ENCODE assay signal across 29 cellular contexts in genomic region chr1:57966340-57966739, GRCh38.
"Had no signal": no experiment of that assay in that cellular context is flagged by ENCODE, and none has a peak within 500 bp of the region (broad histone marks: within the 10 kb centered on the region; RNA-seq: fewer than 3 reads in every experiment).

No MANE protein-coding gene starts in this region.

- H3K4me3 ChIP-seq: breast epithelium, MG63, SK-N-MC had no signal

- H3K9me3 ChIP-seq: breast epithelium, MG63 had no signal

- DNase-seq: activated B cell treated with CpG ODN at 0.5 μM for 24 hours; activated CD4-positive, alpha-beta T cell treated with anti-CD3 and anti-CD28 coated beads for 1 hour; activated CD4-positive, alpha-beta T cell treated with anti-CD3 and anti-CD28 coated beads, Interleukin-2, amount 10 ng/mL, durations not matched to agents 24 days and 14 days; activated CD4-positive, alpha-beta T cell treated with anti-CD3 and anti-CD28 coated beads, Interleukin-2, amount 50 U/mL, for 48 hours; activated CD8-positive, alpha-beta memory T cell treated with anti-CD3 and anti-CD28 coated beads, Interleukin-2, amount 10 ng/mL, durations not matched to agents 7 days and 5 days; activated effector memory CD4-positive, alpha-beta T cell treated with Interleukin-2 at 50 U/mL for 16 hours; activated naive CD4-positive, alpha-beta T cell; activated T-cell treated with anti-CD3 and anti-CD28 coated beads, Interleukin-2, amount 50 U/mL, for 24 hours; aorta; caudate nucleus; KG1; MG63; NCI-H1105; NCI-H1436; NCI-H187 treated with DMSO at 0.1 percent for 48 hours; NCI-H2081 treated with DMSO at 0.1 percent for 48 hours; NCI-H345; NCI-H510A; NCI-H526 treated with DMSO at 0.1 percent for 48 hours; NCI-H82; T-cell; T-helper 2 cell; T1000 had no signal

- H3K27me3 ChIP-seq: breast epithelium had no signal

- H3K36me3 Mint-ChIP-seq: activated CD8-positive, alpha-beta memory T cell treated with anti-CD3 and anti-CD28 coated beads, Interleukin-2, amount 10 ng/mL, durations not matched to agents 7 days and 5 days; activated naive CD4-positive, alpha-beta T cell treated with anti-CD3 and anti-CD28 coated beads, Interleukin-2, amount 50 U/mL, for 24 hours; T-cell had no signal

- H3K4me1 ChIP-seq: breast epithelium had no signal

- H3K4me1 Mint-ChIP-seq: activated B cell treated with CpG ODN at 0.5 μM for 24 hours; activated CD4-positive, alpha-beta T cell treated with anti-CD3 and anti-CD28 coated beads, Interleukin-2, amount 10 ng/mL, durations not matched to agents 24 days and 14 days; activated CD8-positive, alpha-beta memory T cell treated with anti-CD3 and anti-CD28 coated beads, Interleukin-2, amount 10 ng/mL, durations not matched to agents 7 days and 5 days; activated naive CD4-positive, alpha-beta T cell treated with anti-CD3 and anti-CD28 coated beads, Interleukin-2, amount 50 U/mL, for 24 hours; T-cell had no signal

- H3K9me3 Mint-ChIP-seq: activated B cell treated with CpG ODN at 0.5 μM for 24 hours; activated CD4-positive, alpha-beta T cell treated with anti-CD3 and anti-CD28 coated beads, Interleukin-2, amount 10 ng/mL, durations not matched to agents 24 days and 14 days; activated naive CD4-positive, alpha-beta T cell treated with anti-CD3 and anti-CD28 coated beads, Interleukin-2, amount 50 U/mL, for 24 hours; activated T-cell treated with anti-CD3 and anti-CD28 coated beads, Interleukin-2, amount 50 U/mL, for 24 hours; activated T-helper 1 cell treated with anti-CD3 and anti-CD28 coated beads, Interleukin-12 subunit alpha, Interleukin-12 subunit beta, Interleukin-2, Interleukin-4 antibody, amounts not matched to agents 30 ng/mL and 10 ng/mL and 1 ng/mL, durations not matched to agents 14 hours and 24 hours and 36 hours had no signal

- H3K27ac Mint-ChIP-seq: activated B cell treated with CpG ODN at 0.5 μM for 24 hours; activated CD4-positive, alpha-beta T cell treated with anti-CD3 and anti-CD28 coated beads, Interleukin-2, amount 10 ng/mL, durations not matched to agents 24 days and 14 days; activated CD8-positive, alpha-beta memory T cell treated with anti-CD3 and anti-CD28 coated beads, Interleukin-2, amount 10 ng/mL, durations not matched to agents 7 days and 5 days; activated naive CD4-positive, alpha-beta T cell treated with anti-CD3 and anti-CD28 coated beads, Interleukin-2, amount 50 U/mL, for 24 hours; activated T-cell treated with anti-CD3 and anti-CD28 coated beads, Interleukin-2, amount 50 U/mL, for 24 hours; activated T-helper 1 cell treated with anti-CD3 and anti-CD28 coated beads, Interleukin-12 subunit alpha, Interleukin-12 subunit beta, Interleukin-2, Interleukin-4 antibody, amounts not matched to agents 30 ng/mL and 10 ng/mL and 1 ng/mL, durations not matched to agents 14 hours and 24 hours and 36 hours; T-cell had no signal

- H3K4me3 Mint-ChIP-seq: activated B cell treated with CpG ODN at 0.5 μM for 24 hours; activated CD4-positive, alpha-beta T cell treated with anti-CD3 and anti-CD28 coated beads, Interleukin-2, amount 10 ng/mL, durations not matched to agents 24 days and 14 days; activated CD8-positive, alpha-beta memory T cell treated with anti-CD3 and anti-CD28 coated beads, Interleukin-2, amount 10 ng/mL, durations not matched to agents 7 days and 5 days; activated naive CD4-positive, alpha-beta T cell treated with anti-CD3 and anti-CD28 coated beads, Interleukin-2, amount 50 U/mL, for 24 hours; activated T-cell treated with anti-CD3 and anti-CD28 coated beads, Interleukin-2, amount 50 U/mL, for 24 hours; activated T-helper 1 cell treated with anti-CD3 and anti-CD28 coated beads, Interleukin-12 subunit alpha, Interleukin-12 subunit beta, Interleukin-2, Interleukin-4 antibody, amounts not matched to agents 30 ng/mL and 10 ng/mL and 1 ng/mL, durations not matched to agents 14 hours and 24 hours and 36 hours; T-cell had no signal

- ATAC-seq: activated CD8-positive, alpha-beta memory T cell treated with anti-CD3 and anti-CD28 coated beads, Interleukin-2, amount 10 ng/mL, durations not matched to agents 7 days and 5 days; Right ventricle myocardium inferior; T-cell had no signal

- H3K27me3 Mint-ChIP-seq: activated CD4-positive, alpha-beta T cell treated with anti-CD3 and anti-CD28 coated beads, Interleukin-2, amount 10 ng/mL, durations not matched to agents 24 days and 14 days; activated CD8-positive, alpha-beta memory T cell treated with anti-CD3 and anti-CD28 coated beads, Interleukin-2, amount 10 ng/mL, durations not matched to agents 7 days and 5 days; activated naive CD4-positive, alpha-beta T cell treated with anti-CD3 and anti-CD28 coated beads, Interleukin-2, amount 50 U/mL, for 24 hours had no signal

- FAIRE-seq: TTC549 had no signal

- H3K36me3 ChIP-seq: breast epithelium, MG63 had no signal

- H3K27ac ChIP-seq: breast epithelium, SK-N-MC had no signal
